ENCODE assay signal across 18 cellular contexts in the genomic region with DNA sequence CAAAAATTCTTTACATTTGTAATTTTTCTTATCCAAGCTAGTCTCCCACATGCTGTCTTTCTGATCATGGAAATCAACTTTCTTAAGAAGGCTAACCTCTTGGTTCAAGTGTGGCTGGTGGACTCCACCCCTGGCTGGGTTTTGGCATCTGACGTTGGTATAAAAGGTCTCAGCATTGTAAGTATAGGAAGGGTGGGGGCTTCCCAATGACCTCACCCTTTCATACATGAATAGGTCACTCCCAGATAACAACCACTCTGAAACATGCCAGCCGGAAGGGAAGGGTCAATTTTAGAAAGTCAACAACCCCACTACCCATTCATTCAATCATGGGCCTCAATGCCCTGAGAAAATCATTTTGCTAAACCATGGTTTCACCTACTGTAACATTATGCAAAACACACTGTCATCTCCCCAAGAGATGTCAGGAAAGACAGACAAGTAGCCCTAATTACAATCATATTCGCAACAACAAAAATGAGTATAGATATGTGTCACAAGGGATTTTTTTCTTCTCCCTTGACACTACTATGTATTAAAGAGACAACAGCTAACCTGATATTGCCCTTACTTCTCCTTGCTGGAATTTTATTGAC.
"Had no signal": no experiment of that assay in that cellular context is flagged by ENCODE, and none has a peak within 500 bp of the region (broad histone marks: within the 10 kb centered on the region; RNA-seq: fewer than 3 reads in every experiment).

No MANE protein-coding gene starts in this region.

- H3K4me1 ChIP-seq: pancreas, stomach, upper lobe of right lung had no signal

- H3K27ac ChIP-seq: hepatocyte, pancreas, stomach, thoracic aorta, upper lobe of right lung had no signal

- H3K36me3 ChIP-seq: pancreas, stomach, thoracic aorta, upper lobe of right lung had no signal

- DNase-seq: activated CD4-positive, alpha-beta T cell treated with anti-CD3 and anti-CD28 coated beads, Interleukin-2, amount 10 ng/mL, durations not matched to agents 24 days and 14 days; activated CD4-positive, CD25-positive, alpha-beta regulatory T cell; activated CD8-positive, alpha-beta memory T cell treated with anti-CD3 and anti-CD28 coated beads, Interleukin-2, amount 50 U/mL, for 4 hours; activated CD8-positive, alpha-beta T cell treated with anti-CD3 and anti-CD28 coated beads, Interleukin-2, amount 10 ng/mL, durations not matched to agents 7 days and 5 days; activated effector memory CD4-positive, alpha-beta T cell treated with anti-CD3 and anti-CD28 coated beads, Interleukin-2, amount 50 U/mL, for 16 hours; activated T-cell treated with anti-CD3 and anti-CD28 coated beads, Interleukin-2, amount 50 U/mL, for 48 hours; caudate nucleus; islet precursor cell; mammary epithelial cell; naive B cell; pancreas; stimulated activated CD4-positive, alpha-beta T cell treated with anti-CD3 and anti-CD28 coated beads, Interleukin-12 subunit alpha, Interleukin-12 subunit beta, amount 100 ng/mL, for 4 hours; stimulated activated CD4-positive, alpha-beta T cell treated with anti-CD3 and anti-CD28 coated beads, Interleukin-2, amount 100 ng/mL, for 24 hours; stomach; upper lobe of right lung had no signal

- ATAC-seq: activated CD8-positive, alpha-beta T cell treated with anti-CD3 and anti-CD28 coated beads, Interleukin-2, amount 10 ng/mL, durations not matched to agents 7 days and 5 days; activated naive CD4-positive, alpha-beta T cell treated with anti-CD3 and anti-CD28 coated beads, Interleukin-2, amount 50 U/mL, for 72 hours; pancreas; upper lobe of right lung had no signal

- H3K27me3 ChIP-seq: hepatocyte, pancreas, stomach, upper lobe of right lung had no signal

- H3K4me3 ChIP-seq: hepatocyte, pancreas, stomach, thoracic aorta, upper lobe of right lung had no signal

- H3K9me3 ChIP-seq: pancreas, stomach, thoracic aorta, upper lobe of right lung had no signal
